Comparison of ENCODE assay signal across 26 cellular contexts in genomic region chr3:188047536-188047935, GRCh38.
"Had no signal": no experiment of that assay in that cellular context is flagged by ENCODE, and none has a peak within 500 bp of the region (broad histone marks: within the 10 kb centered on the region; RNA-seq: fewer than 3 reads in every experiment).

No MANE protein-coding gene starts in this region.

- H3K27ac ChIP-seq: left ventricle myocardium inferior, neural progenitor cell, neutrophil, ovary, prostate gland, sigmoid colon, spleen, suprapubic skin, thoracic aorta, tibial artery, upper lobe of right lung had no signal

- H3K9me3 ChIP-seq: left ventricle myocardium inferior, neutrophil, ovary, prostate gland, sigmoid colon, spleen, suprapubic skin, thoracic aorta, tibial artery, upper lobe of right lung had no signal

- DNase-seq: islet precursor cell; left ventricle myocardium inferior; mesendoderm; naive B cell; natural killer cell; nephron progenitor cell; occipital lobe; ovary; posterior cingulate gyrus; retina; right cardiac atrium; sigmoid colon; small intestine; spleen; stimulated activated CD4-positive, alpha-beta T cell treated with anti-CD3 and anti-CD28 coated beads, Interleukin-4, amount 100 ng/mL, for 24 hours; stimulated activated naive CD4-positive, alpha-beta T cell; tibial artery; upper lobe of right lung had no signal

- H3K79me2 ChIP-seq: hepatocyte had no signal

- H3K9ac ChIP-seq: neural progenitor cell had no signal

- H3K4me3 ChIP-seq: hepatocyte, left ventricle myocardium inferior, lung, neural progenitor cell, ovary, prostate gland, sigmoid colon, spleen, suprapubic skin, thoracic aorta, tibial artery, upper lobe of right lung had no signal

- H2AFZ ChIP-seq: hepatocyte, neural progenitor cell had no signal

- H3K4me2 ChIP-seq: hepatocyte, neural progenitor cell had no signal

- H3K36me3 ChIP-seq: left ventricle myocardium inferior, neural progenitor cell, neutrophil, ovary, prostate gland, sigmoid colon, spleen, suprapubic skin, thoracic aorta, tibial artery, upper lobe of right lung had no signal

- ATAC-seq: natural killer cell; right cardiac atrium; stimulated activated effector memory CD8-positive, alpha-beta T cell treated with anti-CD3 and anti-CD28 coated beads, Interleukin-12 subunit alpha, Interleukin-12 subunit beta, amount 100 ng/mL, for 72 hours; upper lobe of right lung had no signal

- H3K27me3 ChIP-seq: hepatocyte, neural progenitor cell, neutrophil, ovary, sigmoid colon, spleen, suprapubic skin, tibial artery, upper lobe of right lung had no signal
